Comparison of ENCODE assay signal across 29 cellular contexts in the genomic region with DNA sequence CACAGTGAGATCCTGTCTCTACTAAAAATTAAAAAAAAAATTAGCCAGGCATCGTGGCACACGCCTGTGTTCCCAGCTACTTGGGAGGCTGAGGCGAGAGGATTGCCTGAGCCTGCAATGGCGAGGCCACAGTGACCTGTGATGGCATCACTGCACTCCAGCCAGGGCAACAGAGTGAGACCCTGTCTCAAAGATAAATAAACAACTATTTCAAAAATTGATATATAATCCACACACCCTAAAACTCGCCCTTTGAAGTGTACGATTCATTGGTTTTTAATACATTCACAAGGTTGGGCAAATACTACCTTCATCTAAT. TPM values are rescaled to one million over a fixed set of nuclear protein-coding genes. Genes with fewer than 3 reads are reported as not detected.
"Had no signal": no experiment of that assay in that cellular context is flagged by ENCODE, and none has a peak within 500 bp of the region (broad histone marks: within the 10 kb centered on the region; RNA-seq: fewer than 3 reads in every experiment).

No MANE protein-coding gene starts in this region.

- H3K27me3 Mint-ChIP-seq: naive thymus-derived CD8-positive, alpha-beta T cell; stimulated activated memory B cell treated with anti-CD40 and anti-IgM and Interleukin-4, amounts not matched to agents 10 μg/mL and 1 μg/mL and 100 μg/mL, for 72 hours; type B pancreatic cell had no signal

- H3K27ac ChIP-seq: colonic mucosa, lower lobe of right lung, prostate gland, spleen, testis, tibial artery had no signal

- H3K4me3 Mint-ChIP-seq: immature natural killer cell; naive thymus-derived CD8-positive, alpha-beta T cell; nephron progenitor cell; stimulated activated memory B cell treated with anti-CD40 and anti-IgM and Interleukin-4, amounts not matched to agents 10 μg/mL and 1 μg/mL and 100 μg/mL, for 72 hours; type B pancreatic cell had no signal

- H3K4me3 ChIP-seq: colonic mucosa, esophagus squamous epithelium, lower lobe of right lung, prostate gland, skin epidermis, spleen, testis, tibial artery had no signal

- H3K27ac Mint-ChIP-seq: immature natural killer cell; nephron progenitor cell; stimulated activated memory B cell treated with anti-CD40 and anti-IgM and Interleukin-4, amounts not matched to agents 10 μg/mL and 1 μg/mL and 100 μg/mL, for 72 hours had no signal

- H3K27me3 ChIP-seq: colonic mucosa, esophagus squamous epithelium, spleen, testis, tibial artery had no signal

- H3K9me3 ChIP-seq: colonic mucosa, esophagus squamous epithelium, lower lobe of right lung, prostate gland, spleen, testis, tibial artery had no signal

- H3K4me1 Mint-ChIP-seq: immature natural killer cell had no signal

- H3K9me3 Mint-ChIP-seq: immature natural killer cell; naive thymus-derived CD8-positive, alpha-beta T cell; nephron progenitor cell; stimulated activated memory B cell treated with anti-CD40 and anti-IgM and Interleukin-4, amounts not matched to agents 10 μg/mL and 1 μg/mL and 100 μg/mL, for 72 hours; type B pancreatic cell had no signal

- DNase-seq: colonic mucosa; dermis blood vessel endothelial cell; effector memory CD4-positive, alpha-beta T cell; erythroblast; esophagus squamous epithelium; hypothalamus; immature natural killer cell; islet precursor cell; kidney glomerular epithelial cell; left ventricle myocardium superior; lower lobe of right lung; naive thymus-derived CD8-positive, alpha-beta T cell; nephron progenitor cell; nucleus accumbens; right cardiac atrium; spleen; stimulated activated CD4-positive, alpha-beta T cell treated with anti-CD3 and anti-CD28 coated beads, Interleukin-4, amount 100 ng/mL, for 4 hours; stimulated activated naive CD8-positive, alpha-beta T cell treated with anti-CD3 and anti-CD28 coated beads, Interleukin-15, Interleukin-2, amounts not matched to agents 100 U/mL and 50 U/mL, for 24 hours; substantia nigra; testis; tibial artery had no signal

- H3K4me1 ChIP-seq: colonic mucosa, prostate gland, testis, tibial artery had no signal

RNA-seq across cellular contexts. Expression of a gene that starts 59.1 kb away (rescaled TPM):
- total RNA-seq: dermis blood vessel endothelial cell, fibroblast of villous mesenchyme, frontal cortex, left ventricle myocardium superior, myocyte, osteocyte had no signal
